In genomic region chr6:17313971-17314370, GRCh38 we compare ENCODE assay signal across 32 cellular contexts. TPM values are rescaled to one million over a fixed set of nuclear protein-coding genes. Genes with fewer than 3 reads are reported as not detected.
"Had no signal": no experiment of that assay in that cellular context is flagged by ENCODE, and none has a peak within 500 bp of the region (broad histone marks: within the 10 kb centered on the region; RNA-seq: fewer than 3 reads in every experiment).

No MANE protein-coding gene starts in this region.

- H3K27ac Mint-ChIP-seq: activated CD8-positive, alpha-beta T cell treated with anti-CD3 and anti-CD28 coated beads for 36 hours; activated naive CD4-positive, alpha-beta T cell treated with anti-CD3 and anti-CD28 coated beads for 36 hours; activated naive CD4-positive, alpha-beta T cell treated with anti-CD3 and anti-CD28 coated beads, Interleukin-2, amount 50 U/mL, for 24 hours; activated naive CD8-positive, alpha-beta T cell treated with anti-CD3 and anti-CD28 coated beads for 36 hours; activated naive CD8-positive, alpha-beta T cell treated with anti-CD3 and anti-CD28 coated beads, Interleukin-2, amount 50 U/mL, for 24 hours; activated T-helper 1 cell treated with anti-CD3 and anti-CD28 coated beads, Interleukin-12 subunit alpha, Interleukin-12 subunit beta, Interleukin-2, Interleukin-4 antibody, amounts not matched to agents 30 ng/mL and 10 ng/mL and 1 ng/mL, durations not matched to agents 14 hours and 24 hours and 36 hours; activated T-helper 2 cell treated with anti-CD3 and anti-CD28 coated beads, Interferon-gamma antibody, Interleukin-2, Interleukin-4, amounts not matched to agents 10 μg/mL and 5 μg/mL and 100 μg/mL, durations not matched to agents 14 hours and 24 hours and 36 hours; effector memory CD8-positive, alpha-beta T cell; T-helper 17 cell; T-helper 2 cell treated with Interferon-gamma antibody and Interleukin-4, amounts not matched to agents 5 μg/mL and 100 μg/mL, for 36 hours had no signal

- H3K9me3 ChIP-seq: adrenal gland, body of pancreas, esophagus muscularis mucosa, gastroesophageal sphincter had no signal

- H3K27me3 ChIP-seq: adrenal gland, body of pancreas, esophagus muscularis mucosa, foreskin keratinocyte, gastroesophageal sphincter had no signal

- ATAC-seq: activated CD8-positive, alpha-beta T cell treated with anti-CD3 and anti-CD28 coated beads for 36 hours; activated naive CD8-positive, alpha-beta T cell treated with anti-CD3 and anti-CD28 coated beads, Interleukin-2, amount 50 U/mL, for 24 hours; body of pancreas; effector memory CD8-positive, alpha-beta T cell; foreskin keratinocyte; gastroesophageal sphincter; T-helper 17 cell had no signal

- H3K27me3 Mint-ChIP-seq: activated CD8-positive, alpha-beta T cell treated with anti-CD3 and anti-CD28 coated beads for 36 hours; activated naive CD8-positive, alpha-beta T cell treated with anti-CD3 and anti-CD28 coated beads, Interleukin-2, amount 50 U/mL, for 24 hours had no signal

- H3K9me3 Mint-ChIP-seq: activated CD8-positive, alpha-beta T cell treated with anti-CD3 and anti-CD28 coated beads for 36 hours; activated naive CD4-positive, alpha-beta T cell treated with anti-CD3 and anti-CD28 coated beads for 36 hours; activated naive CD4-positive, alpha-beta T cell treated with anti-CD3 and anti-CD28 coated beads, Interleukin-2, amount 50 U/mL, for 24 hours; activated naive CD8-positive, alpha-beta T cell treated with anti-CD3 and anti-CD28 coated beads for 36 hours; activated T-helper 2 cell treated with anti-CD3 and anti-CD28 coated beads, Interferon-gamma antibody, Interleukin-2, Interleukin-4, amounts not matched to agents 10 μg/mL and 5 μg/mL and 100 μg/mL, durations not matched to agents 14 hours and 24 hours and 36 hours; T-helper 2 cell treated with Interferon-gamma antibody and Interleukin-4, amounts not matched to agents 5 μg/mL and 100 μg/mL, for 36 hours had no signal

- H3K4me3 Mint-ChIP-seq: activated CD8-positive, alpha-beta T cell treated with anti-CD3 and anti-CD28 coated beads for 36 hours; activated naive CD4-positive, alpha-beta T cell treated with anti-CD3 and anti-CD28 coated beads for 36 hours; activated naive CD4-positive, alpha-beta T cell treated with anti-CD3 and anti-CD28 coated beads, Interleukin-2, amount 50 U/mL, for 24 hours; activated naive CD8-positive, alpha-beta T cell treated with anti-CD3 and anti-CD28 coated beads for 36 hours; activated naive CD8-positive, alpha-beta T cell treated with anti-CD3 and anti-CD28 coated beads, Interleukin-2, amount 50 U/mL, for 24 hours; activated T-helper 1 cell treated with anti-CD3 and anti-CD28 coated beads, Interleukin-12 subunit alpha, Interleukin-12 subunit beta, Interleukin-2, Interleukin-4 antibody, amounts not matched to agents 30 ng/mL and 10 ng/mL and 1 ng/mL, durations not matched to agents 14 hours and 24 hours and 36 hours; effector memory CD8-positive, alpha-beta T cell; T-helper 17 cell; T-helper 2 cell treated with Interferon-gamma antibody and Interleukin-4, amounts not matched to agents 5 μg/mL and 100 μg/mL, for 36 hours had no signal

- H3K4me3 ChIP-seq: adrenal gland, body of pancreas, esophagus muscularis mucosa, gastroesophageal sphincter had no signal

- H3K27ac ChIP-seq: adrenal gland, body of pancreas, esophagus muscularis mucosa, foreskin keratinocyte, gastroesophageal sphincter had no signal

- DNase-seq: activated CD4-positive, alpha-beta T cell treated with anti-CD3 and anti-CD28 coated beads for 1 hour; activated CD4-positive, alpha-beta T cell treated with anti-CD3 and anti-CD28 coated beads for 4 hours; activated CD4-positive, alpha-beta T cell treated with anti-CD3 and anti-CD28 coated beads, Interleukin-2, amount 50 U/mL, for 1 hour; activated CD4-positive, alpha-beta T cell treated with anti-CD3 and anti-CD28 coated beads, Interleukin-2, amount 50 U/mL, for 48 hours; activated CD8-positive, alpha-beta memory T cell treated with anti-CD3 and anti-CD28 coated beads for 24 hours; activated CD8-positive, alpha-beta T cell treated with anti-CD3 and anti-CD28 coated beads for 36 hours; activated effector memory CD4-positive, alpha-beta T cell treated with anti-CD3 and anti-CD28 coated beads, Interleukin-2, amount 50 U/mL, for 16 hours; activated naive CD4-positive, alpha-beta T cell treated with anti-CD3 and anti-CD28 coated beads for 36 hours; activated naive CD8-positive, alpha-beta T cell treated with anti-CD3 and anti-CD28 coated beads for 36 hours; activated naive CD8-positive, alpha-beta T cell treated with anti-CD3 and anti-CD28 coated beads, Interleukin-2, amount 50 U/mL, for 24 hours; activated T-cell treated with anti-CD3 and anti-CD28 coated beads, Interleukin-2, amount 50 U/mL, for 48 hours; adrenal gland; amygdala; aorta; body of pancreas; caudate nucleus; cortex of kidney; dermis blood vessel endothelial cell; effector CD4-positive, alpha-beta T cell; effector memory CD8-positive, alpha-beta T cell; erythroblast; foreskin keratinocyte; T-helper 1 cell; T-helper 17 cell; T1000 had no signal

- H3K36me3 Mint-ChIP-seq: activated naive CD4-positive, alpha-beta T cell treated with anti-CD3 and anti-CD28 coated beads, Interleukin-2, amount 50 U/mL, for 24 hours; activated naive CD8-positive, alpha-beta T cell treated with anti-CD3 and anti-CD28 coated beads for 36 hours had no signal

- FAIRE-seq: colon had no signal

- H3K4me1 ChIP-seq: adrenal gland, body of pancreas, foreskin keratinocyte had no signal

- H3K4me1 Mint-ChIP-seq: activated naive CD4-positive, alpha-beta T cell treated with anti-CD3 and anti-CD28 coated beads, Interleukin-2, amount 50 U/mL, for 24 hours; activated naive CD8-positive, alpha-beta T cell treated with anti-CD3 and anti-CD28 coated beads for 36 hours; activated naive CD8-positive, alpha-beta T cell treated with anti-CD3 and anti-CD28 coated beads, Interleukin-2, amount 50 U/mL, for 24 hours; T-helper 17 cell had no signal

- H3K36me3 ChIP-seq: adrenal gland, esophagus muscularis mucosa, gastroesophageal sphincter had no signal

RNA-seq across cellular contexts. Expression of gene RBM24, which starts 32.8 kb away (rescaled TPM):
- total RNA-seq: activated CD8-positive, alpha-beta T cell treated with anti-CD3 and anti-CD28 coated beads for 36 hours; activated naive CD4-positive, alpha-beta T cell treated with anti-CD3 and anti-CD28 coated beads for 36 hours; activated naive CD8-positive, alpha-beta T cell treated with anti-CD3 and anti-CD28 coated beads for 36 hours; activated T-helper 1 cell treated with anti-CD3 and anti-CD28 coated beads, Interleukin-12 subunit alpha, Interleukin-12 subunit beta, Interleukin-2, Interleukin-4 antibody, amounts not matched to agents 30 ng/mL and 10 ng/mL and 1 ng/mL, durations not matched to agents 14 hours and 24 hours and 36 hours; activated T-helper 2 cell treated with anti-CD3 and anti-CD28 coated beads, Interferon-gamma antibody, Interleukin-2, Interleukin-4, amounts not matched to agents 10 μg/mL and 5 μg/mL and 100 μg/mL, durations not matched to agents 14 hours and 24 hours and 36 hours had no signal
